ENCODE assay signal across 1 cellular context in genomic region chr16:81035398-81035974, GRCh38.
A peak's percentile ranks its signal among the peaks of the same experiment; 100 is the strongest.
TF ChIP-seq lines count a peak whose summit lies in the region.

TSS of gene ATMIN (plus strand) at chr16:81035842. CDS start at chr16:81035871, 29 bp downstream.

TF ChIP-seq in H1, 55 proteins besides CTCF, POLR2A, EP300 and RAD21:
- TF ChIP-seq FOSL1 (IDR thresholded peaks at IDR 0.05; ENCODE audit: insufficient read depth, low read depth, low read length), result no peak
- TF ChIP-seq SP1 (IDR thresholded peaks at IDR 0.05; ENCODE audit: low read depth, low read length), result 0 out of 2 replicates have a peak, but pooled peaks have one; percentile 24
- TF ChIP-seq RBBP5 (IDR thresholded peaks at IDR 0.05; ENCODE audit: borderline replicate concordance, low read depth, low read length), result peak; percentile 23; the same call in 1 of the 2 replicates
- TF ChIP-seq YY1 (IDR thresholded peaks at IDR 0.05; ENCODE audit: low read depth, low read length), result peak; percentile 82; the same call in 1 of the 2 replicates
- peak; percentile 75 for TF ChIP-seq TAF1 (IDR thresholded peaks at IDR 0.05; ENCODE audit: low read depth, low read length)
- TF ChIP-seq SP2 (IDR thresholded peaks at IDR 0.05; ENCODE audit: low read length), result no peak
- TF ChIP-seq TAF7 (optimal IDR thresholded peaks at IDR 0.05; ENCODE audit: borderline replicate concordance, low read depth, low read length), result peak; percentile 82
- TF ChIP-seq NANOG (IDR thresholded peaks at IDR 0.05; ENCODE audit: insufficient read depth, low read depth, low read length, poor library complexity, severe bottlenecking), result peak; percentile 56
- no peak for TF ChIP-seq SUZ12 (IDR thresholded peaks at IDR 0.05; ENCODE audit: low read length)
- no peak; a peak in 1 of 4 replicates for TF ChIP-seq SIN3A (conservative IDR thresholded peaks at IDR 0.05 in 1 of 2, IDR thresholded peaks at IDR 0.05 in 1 of 2; ENCODE audit: low read depth in 1 of 2, low read length in 2 of 2)
- TF ChIP-seq JUND (IDR thresholded peaks at IDR 0.05; ENCODE audit: low read length), result peak; percentile 55; the same call in 1 of the 2 replicates
- no peak for TF ChIP-seq SAP30 (IDR thresholded peaks at IDR 0.05; ENCODE audit: insufficient read depth, insufficient replicate concordance, low read length)
- peak; percentile 50; the same call in 1 of the 2 replicates for TF ChIP-seq ATF3 (IDR thresholded peaks at IDR 0.05; ENCODE audit: insufficient read depth, low read depth, low read length)
- TF ChIP-seq BRCA1 (IDR thresholded peaks at IDR 0.05; ENCODE audit: low read depth, low read length), result peak; percentile 29; the same call in 1 of the 2 replicates
- peak; percentile 44; the same call in 1 of the 2 replicates for TF ChIP-seq GABPA (IDR thresholded peaks at IDR 0.05; ENCODE audit: borderline replicate concordance, insufficient read depth, low read length)
- TF ChIP-seq, protein P1, sequence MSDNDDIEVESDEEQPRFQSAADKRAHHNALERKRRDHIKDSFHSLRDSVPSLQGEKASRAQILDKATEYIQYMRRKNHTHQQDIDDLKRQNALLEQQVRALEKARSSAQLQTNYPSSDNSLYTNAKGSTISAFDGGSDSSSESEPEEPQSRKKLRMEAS (IDR thresholded peaks at IDR 0.05), result peak; percentile 32; the same call in 1 of the 2 replicates
